In genomic region chr13:98406971-98407370, GRCh38 we compare ENCODE assay signal across 21 cellular contexts.
"Had no signal": no experiment of that assay in that cellular context is flagged by ENCODE, and none has a peak within 500 bp of the region (broad histone marks: within the 10 kb centered on the region; RNA-seq: fewer than 3 reads in every experiment).

No MANE protein-coding gene starts in this region.

- H3K4me3 Mint-ChIP-seq: activated T-cell treated with anti-CD3 and anti-CD28 coated beads, Interleukin-2, amount 50 U/mL, for 24 hours; activated T-helper 17 cell treated with anti-CD3 and anti-CD28 coated beads, Interleukin-2, amount 50 U/mL, for 72 hours; central memory CD8-positive, alpha-beta T cell; natural killer cell had no signal

- H3K27ac ChIP-seq: ascending aorta, breast epithelium, left ventricle myocardium inferior, neutrophil, ovary had no signal

- H3K4me3 ChIP-seq: ascending aorta, breast epithelium, left ventricle myocardium inferior, ovary had no signal

- DNase-seq: activated CD4-positive, alpha-beta T cell treated with anti-CD3 and anti-CD28 coated beads, Interleukin-2, amount 50 U/mL, for 4 hours; activated CD8-positive, alpha-beta memory T cell treated with anti-CD3 and anti-CD28 coated beads for 24 hours; activated CD8-positive, alpha-beta memory T cell treated with anti-CD3 and anti-CD28 coated beads, Interleukin-2, amount 50 U/mL, for 4 hours; activated T-cell treated with anti-CD3 and anti-CD28 coated beads, Interleukin-2, amount 50 U/mL, for 24 hours; effector memory CD4-positive, alpha-beta T cell; hypothalamus; left ventricle myocardium inferior; mammary epithelial cell; midbrain; natural killer cell; ovary; right cardiac atrium; stimulated activated CD4-positive, alpha-beta T cell treated with anti-CD3 and anti-CD28 coated beads, Interleukin-4, amount 100 ng/mL, for 24 hours; stimulated activated naive CD4-positive, alpha-beta T cell treated with Interleukin-2 at 50 U/mL for 16 hours had no signal

- H3K36me3 Mint-ChIP-seq: activated naive CD4-positive, alpha-beta T cell treated with anti-CD3 and anti-CD28 coated beads, Interleukin-2, amount 50 U/mL, for 72 hours; natural killer cell had no signal

- H3K9me3 Mint-ChIP-seq: activated naive CD4-positive, alpha-beta T cell treated with anti-CD3 and anti-CD28 coated beads, Interleukin-2, amount 50 U/mL, for 72 hours; activated T-cell treated with anti-CD3 and anti-CD28 coated beads, Interleukin-2, amount 50 U/mL, for 24 hours; activated T-helper 17 cell treated with anti-CD3 and anti-CD28 coated beads, Interleukin-2, amount 50 U/mL, for 72 hours; central memory CD8-positive, alpha-beta T cell; natural killer cell had no signal

- H3K9me3 ChIP-seq: ascending aorta, breast epithelium, left ventricle myocardium inferior, neutrophil, ovary had no signal

- ATAC-seq: activated naive CD4-positive, alpha-beta T cell treated with anti-CD3 and anti-CD28 coated beads, Interleukin-2, amount 50 U/mL, for 72 hours; activated T-helper 17 cell treated with anti-CD3 and anti-CD28 coated beads, Interleukin-2, amount 50 U/mL, for 72 hours; esophagus mucosa; natural killer cell; right cardiac atrium had no signal

- H3K4me1 ChIP-seq: ascending aorta, breast epithelium, left ventricle myocardium inferior had no signal

- H3K27me3 ChIP-seq: ascending aorta, breast epithelium, neutrophil, ovary had no signal

- H3K36me3 ChIP-seq: ascending aorta, breast epithelium, neutrophil, ovary had no signal

- H3K27ac Mint-ChIP-seq: activated naive CD4-positive, alpha-beta T cell treated with anti-CD3 and anti-CD28 coated beads, Interleukin-2, amount 50 U/mL, for 72 hours; activated T-cell treated with anti-CD3 and anti-CD28 coated beads, Interleukin-2, amount 50 U/mL, for 24 hours; activated T-helper 17 cell treated with anti-CD3 and anti-CD28 coated beads, Interleukin-2, amount 50 U/mL, for 72 hours; natural killer cell had no signal
